Comparison of ENCODE assay signal across 6 cellular contexts in the genomic region with DNA sequence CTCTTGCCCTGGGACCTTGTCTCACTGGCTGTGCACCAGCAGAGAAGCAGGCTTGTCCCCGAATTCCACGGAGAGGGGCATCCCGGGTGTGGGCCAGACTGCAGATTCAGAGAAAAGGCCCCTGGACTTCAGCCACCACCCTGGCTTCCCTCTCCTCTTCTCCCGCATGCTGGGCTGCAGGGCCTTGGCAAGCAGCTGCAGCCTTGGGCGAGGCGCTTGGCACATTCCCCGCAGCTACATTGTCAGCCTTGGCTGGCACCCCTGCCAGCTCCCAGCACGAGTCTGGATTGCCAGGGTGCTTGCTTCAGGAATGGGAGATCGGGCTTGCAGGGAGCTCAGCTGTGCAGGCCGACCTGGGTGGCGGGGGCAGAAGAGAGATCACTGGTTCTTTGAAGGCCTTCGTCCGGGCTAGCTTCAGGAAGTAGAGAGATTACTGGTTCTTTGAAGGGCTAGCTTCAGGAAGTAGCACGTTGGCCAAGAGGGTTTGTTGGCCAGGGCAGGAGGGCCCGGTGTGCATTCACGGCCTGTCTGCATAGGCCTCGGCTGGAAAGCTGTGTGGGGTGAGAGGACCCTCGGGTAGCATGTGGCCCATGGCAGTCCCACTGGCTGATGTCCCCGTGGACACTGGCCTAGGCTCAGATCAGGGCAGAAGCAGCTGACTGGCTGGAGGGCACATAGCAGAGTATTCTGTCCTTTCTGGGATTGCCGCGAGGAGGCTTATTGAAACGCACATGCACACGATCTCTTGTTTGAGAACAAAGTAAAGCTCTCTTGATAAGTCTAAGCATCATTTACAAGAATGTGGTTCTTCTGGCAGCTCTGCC. TPM values are rescaled to one million over a fixed set of nuclear protein-coding genes. Genes with fewer than 3 reads are reported as not detected.
DNase-seq lines count a peak whose midpoint lies in the region; ATAC-seq and TF ChIP-seq lines count a peak whose summit lies in the region.

No MANE protein-coding gene starts in this region.

- H3K27me3 ChIP-seq in IMR-90 (ENCODE audit: control insufficient read depth, insufficient read depth, low read length) (no peaks in the 10 kb centered on the region), mesendoderm (ENCODE audit: insufficient read depth, low read length, poor library complexity) (no peaks in the 10 kb centered on the region)

- H3K4me2 ChIP-seq in IMR-90 (ENCODE audit: low read depth, low read length): peak overlapping the region; percentile 71
- peak overlapping the region; percentile 11 for H3K4me2 ChIP-seq in mesendoderm (ENCODE audit: low read length)

- H3K4me3 Mint-ChIP-seq in activated naive CD8-positive, alpha-beta T cell: peak overlapping the region; percentile 63

- H4K5ac ChIP-seq in IMR-90 (ENCODE audit: low read depth, low read length) (peak overlapping the region; percentile 56; the same call in 1 of the 2 replicates), mesendoderm (ENCODE audit: low read length) (no peak overlapping the region)

- H3K27ac ChIP-seq in IMR-90 (ENCODE audit: insufficient read depth, low read length): peak overlapping the region; percentile 71
- H3K27ac ChIP-seq in mesendoderm (ENCODE audit: low read depth, low read length): peak overlapping the region; percentile 89

- H3K18ac ChIP-seq in IMR-90 (ENCODE audit: low read depth, low read length): no peak overlapping the region; the same call in 1 of the 2 replicates
- H3K18ac ChIP-seq in mesendoderm (ENCODE audit: low read length): peak overlapping the region; percentile 60

- peak overlapping the region; percentile 85 for H2BK5ac ChIP-seq in IMR-90 (ENCODE audit: low read depth, low read length, poor library complexity, severe bottlenecking)
- peak overlapping the region; percentile 52 for H2BK5ac ChIP-seq in mesendoderm (ENCODE audit: low read length)

- no peak for TF ChIP-seq CTCF in IMR-90 (conservative IDR thresholded peaks at IDR 0.05; ENCODE audit: low read depth, low read length)

- H3K4ac ChIP-seq in IMR-90 (ENCODE audit: low read depth, low read length): peak overlapping the region; percentile 49
- no peak overlapping the region for H3K4ac ChIP-seq in mesendoderm (ENCODE audit: low read depth, low read length)

- peak overlapping the region; percentile 78 for H3K27ac Mint-ChIP-seq in activated naive CD8-positive, alpha-beta T cell

- H2BK120ac ChIP-seq in IMR-90 (ENCODE audit: low read depth, low read length) (peak overlapping the region; percentile 75; the same call in 1 of the 2 replicates), mesendoderm (ENCODE audit: low read depth, low read length) (no peak overlapping the region)

- CTCF ChIA-PET in IMR-90 (lab: Yijun Ruan, JAX): no interaction called here

- POLR2A ChIA-PET in IMR-90 (lab: Charles Lee; ENCODE audit: unreplicated experiment): no interaction called here

- no peak for ATAC-seq in IMR-90 (ENCODE audit: low read depth)
- ATAC-seq in HG02678 (IDR thresholded peaks at IDR 0.05; ENCODE audit: unreplicated experiment): no peak

- WGBS in IMR-90 (ENCODE audit: extremely low coverage in 2 of 2, insufficient read length in 1 of 2), 2 experiments: 69% methylated on average over 7 of the region's 23 CpGs; no CpG with 5 or more reads in 1 of the 2 experiments
- no CpG with 5 or more reads among the region's 23 CpGs for whole genome bisulfite sequencing in mesendoderm (ENCODE audit: extremely low coverage, insufficient coverage, low lambda C conversion rate)

- H3K14ac ChIP-seq in IMR-90 (replicated peaks; ENCODE audit: low read depth, low read length): peak overlapping the region; percentile 54; the same call in 1 of the 2 replicates

- peak overlapping the region; percentile 14; the same call in 1 of the 2 replicates for H3K4me3 ChIP-seq in IMR-90 (ENCODE audit: insufficient read depth, low read depth, low read length)
- H3K4me3 ChIP-seq in mesendoderm (ENCODE audit: low read length): no peak overlapping the region

- no peak for TF ChIP-seq RAD21 in IMR-90 (IDR thresholded peaks at IDR 0.05; ENCODE audit: low read length)

- H3K9me3 Mint-ChIP-seq in activated naive CD8-positive, alpha-beta T cell (ENCODE audit: low read depth): no peaks in the 10 kb centered on the region

- no TSS peak for BruUV-seq in IMR-90 (replicated peaks; lab: Mats Ljungman, UMichigan)

- no peak for TF ChIP-seq POLR2A in IMR-90 (IDR thresholded peaks at IDR 0.05; ENCODE audit: low read depth, low read length)

- H3K56ac ChIP-seq in IMR-90 (ENCODE audit: extremely low read depth, insufficient read depth, low read length) (no peak overlapping the region), mesendoderm (ENCODE audit: low read length) (peak overlapping the region; percentile 80)

- H2AK5ac ChIP-seq in IMR-90 (ENCODE audit: low read depth, low read length): peak overlapping the region; percentile 23; the same call in 1 of the 2 replicates
- H2AK5ac ChIP-seq in mesendoderm (ENCODE audit: low read length): peak overlapping the region; percentile 43

- no peaks in the 10 kb centered on the region for H3K27me3 Mint-ChIP-seq in activated naive CD8-positive, alpha-beta T cell

- H3K79me1 ChIP-seq in IMR-90 (ENCODE audit: low read depth in 1 of 2, low read length in 2 of 2) (peaks cover 0 to 27% of the 10 kb centered on the region in 2 experiments; a peak in 2 of 4 replicates), mesendoderm (ENCODE audit: low read length) (no peaks in the 10 kb centered on the region)

- 0 out of 2 replicates have a peak, but pooled peaks cover 5% of the 10 kb centered on the region for H3K9me1 ChIP-seq in IMR-90 (ENCODE audit: insufficient read depth, low read length)

- H2AFZ ChIP-seq in IMR-90 (replicated peaks; ENCODE audit: low read length, poor library complexity): peak overlapping the region; percentile 71

- H4K8ac ChIP-seq in IMR-90 (ENCODE audit: low read depth in 2 of 2, low read length in 2 of 2) (peak overlapping the region; percentile 83 to 85; a peak in 2 of 4 replicates), mesendoderm (ENCODE audit: low read depth, low read length) (no peak overlapping the region)

- peaks cover 25% of the 10 kb centered on the region for H3K79me2 ChIP-seq in mesendoderm (ENCODE audit: control insufficient read depth, insufficient read depth, low read length)

- H3K9ac ChIP-seq in IMR-90 (ENCODE audit: low read depth, low read length) (peak overlapping the region; percentile 54), mesendoderm (ENCODE audit: low read length) (peak overlapping the region; percentile 62)

- no peak overlapping the region for H2BK20ac ChIP-seq in IMR-90 (ENCODE audit: low read depth, low read length)

- H3K9me3 ChIP-seq in IMR-90 (ENCODE audit: control insufficient read depth, insufficient read depth, low read length): no peaks in the 10 kb centered on the region; the same call in 1 of the 2 replicates

- peaks cover 2% of the 10 kb centered on the region; the same call in 1 of the 2 replicates for H3K36me3 ChIP-seq in IMR-90 (ENCODE audit: control insufficient read depth, insufficient read depth, low read length)
- no peaks in the 10 kb centered on the region for H3K36me3 ChIP-seq in mesendoderm (ENCODE audit: control insufficient read depth, insufficient read depth, low read length)

- dilution Hi-C loops in IMR-90 (cut with HindIII; ENCODE audit: low sequenced_read_pairs, unreplicated experiment): no loop called here

- H3K4me1 Mint-ChIP-seq in activated naive CD8-positive, alpha-beta T cell (ENCODE audit: low read depth): peaks cover 24% of the 10 kb centered on the region

- intact Hi-C loops in IMR-90 (cut with micrococcal nuclease): no loop called here

- H4K91ac ChIP-seq in IMR-90 (ENCODE audit: insufficient read depth, low read depth, low read length): peak overlapping the region; percentile 38

- peaks cover 14% of the 10 kb centered on the region for H4K20me1 ChIP-seq in IMR-90 (ENCODE audit: insufficient read depth, low read length)

- H2AK9ac ChIP-seq in IMR-90 (replicated peaks; ENCODE audit: low read depth, low read length, poor library complexity): peak overlapping the region; percentile 85

- no peak overlapping the region for H2BK15ac ChIP-seq in IMR-90 (ENCODE audit: low read depth, low read length)
- H2BK15ac ChIP-seq in mesendoderm (replicated peaks; ENCODE audit: low read depth): no peak overlapping the region

- DNase-seq in IMR-90 (no peak), mesendoderm (peak; percentile 24), ureter (ENCODE audit: low spot score) (no peak)
- no peak for DNase-seq in stimulated activated CD4-positive, alpha-beta T cell treated with anti-CD3 and anti-CD28 coated beads, Interleukin-4, amount 100 ng/mL, for 24 hours

- peaks cover 5% of the 10 kb centered on the region for H3K36me3 Mint-ChIP-seq in activated naive CD8-positive, alpha-beta T cell

- in situ Hi-C loops in IMR-90 (cut with MboI; ENCODE audit: low sequenced_read_pairs): no loop called here

- H3K23ac ChIP-seq in IMR-90 (ENCODE audit: low read depth, low read length) (no peak overlapping the region), mesendoderm (ENCODE audit: low read length) (no peak overlapping the region)

- H3K4me1 ChIP-seq in IMR-90 (ENCODE audit: control insufficient read depth, insufficient read depth, low read length) (peaks cover 17% of the 10 kb centered on the region), mesendoderm (ENCODE audit: control insufficient read depth, low read depth, low read length) (peaks cover 3% of the 10 kb centered on the region)

RNA-seq across cellular contexts. Expression of a gene that starts 2.7 kb away (rescaled TPM):
- total RNA-seq in IMR-90 (2012; rRNA removed) (4.3 and 4.7 TPM in 2 replicates), ureter (15.1 TPM)
- 7.0 and 8.3 TPM in 2 replicates for polyA plus RNA-seq in IMR-90 (2012; rRNA removed)
- polyA plus RNA-seq in IMR-90 (2012; cell fraction: cytosol; rRNA removed): 7.5 and 11.5 TPM in 2 replicates
- polyA plus RNA-seq in IMR-90 (2012; cell fraction: nucleus; rRNA removed; ENCODE audit: low replicate concordance): 11.4 and 27.2 TPM in 2 replicates
- 13.0 TPM for polyA plus RNA-seq in mesendoderm (2013, experiment 1 of 2)
- polyA plus RNA-seq in mesendoderm (2013, experiment 2 of 2): 12.3 TPM

RNA-seq across cellular contexts. Expression of a gene that starts 3.1 kb away (rescaled TPM):
- total RNA-seq in IMR-90 (2012; rRNA removed): 166 and 244 TPM in 2 replicates
- 125 and 131 TPM in 2 replicates for polyA plus RNA-seq in IMR-90 (2012; rRNA removed)
- polyA plus RNA-seq in IMR-90 (2012; cell fraction: cytosol; rRNA removed): 118 and 139 TPM in 2 replicates
- polyA plus RNA-seq in IMR-90 (2012; cell fraction: nucleus; rRNA removed; ENCODE audit: low replicate concordance): 56.8 and 80.0 TPM in 2 replicates
- 107 TPM for polyA plus RNA-seq in mesendoderm (2013, experiment 1 of 2)
- polyA plus RNA-seq in mesendoderm (2013, experiment 2 of 2): 106 TPM
- 315 TPM for total RNA-seq in ureter

RNA-seq across cellular contexts. Expression of a gene that starts 36.7 kb away (rescaled TPM):
- total RNA-seq in IMR-90 (2012; rRNA removed) (0.36 and 1.7 TPM in 2 replicates), ureter (42.8 TPM)
- 22.3 and 26.9 TPM in 2 replicates for polyA plus RNA-seq in IMR-90 (2012; rRNA removed)
- 9.9 and 21.3 TPM in 2 replicates for polyA plus RNA-seq in IMR-90 (2012; cell fraction: cytosol; rRNA removed)
- 117 and 388 TPM in 2 replicates for polyA plus RNA-seq in IMR-90 (2012; cell fraction: nucleus; rRNA removed; ENCODE audit: low replicate concordance)
- polyA plus RNA-seq in mesendoderm (2013, experiment 1 of 2): 0.39 TPM
- polyA plus RNA-seq in mesendoderm (2013, experiment 2 of 2): 0.39 TPM

RNA-seq across cellular contexts. Expression of a gene that starts 39.6 kb away (rescaled TPM):
- total RNA-seq in IMR-90 (2012; rRNA removed) (6.7 and 7.2 TPM in 2 replicates), ureter (70.3 TPM)
- 21.1 and 25.5 TPM in 2 replicates for polyA plus RNA-seq in IMR-90 (2012; rRNA removed)
- polyA plus RNA-seq in IMR-90 (2012; cell fraction: cytosol; rRNA removed): 15.6 and 31.1 TPM in 2 replicates
- polyA plus RNA-seq in IMR-90 (2012; cell fraction: nucleus; rRNA removed; ENCODE audit: low replicate concordance): 48.5 and 108 TPM in 2 replicates
- 26.9 TPM for polyA plus RNA-seq in mesendoderm (2013, experiment 1 of 2)
- polyA plus RNA-seq in mesendoderm (2013, experiment 2 of 2): 27.7 TPM

RNA-seq across cellular contexts. Expression of a gene that starts 53.5 kb away (rescaled TPM):
- total RNA-seq in IMR-90 (2012; rRNA removed): 0.36 and 0.56 TPM in 2 replicates
- polyA plus RNA-seq in IMR-90 (2012; rRNA removed): 0.34 and 0.70 TPM in 2 replicates
- 0.32 and 1.1 TPM in 2 replicates for polyA plus RNA-seq in IMR-90 (2012; cell fraction: cytosol; rRNA removed)
- polyA plus RNA-seq in IMR-90 (2012; cell fraction: nucleus; rRNA removed; ENCODE audit: low replicate concordance): 2.9 and 5.6 TPM in 2 replicates
- polyA plus RNA-seq in mesendoderm (2013, experiment 1 of 2): 0.18 TPM
- polyA plus RNA-seq in mesendoderm (2013, experiment 2 of 2): 0.01 TPM
- 2.7 TPM for total RNA-seq in ureter

Comparison
In these comparisons a context has a peak if more than half of its experiments do, and no peak if none do; other contexts are left out.
1. RNA of a gene that starts 36.7 kb away (total RNA-seq): 42.8 TPM in ureter (single experiment); 0.36 to 1.7 TPM in IMR-90; every median in the first group is over 10 times any median in the second.